Comparison of ENCODE assay signal across 1 cellular context in the genomic region with DNA sequence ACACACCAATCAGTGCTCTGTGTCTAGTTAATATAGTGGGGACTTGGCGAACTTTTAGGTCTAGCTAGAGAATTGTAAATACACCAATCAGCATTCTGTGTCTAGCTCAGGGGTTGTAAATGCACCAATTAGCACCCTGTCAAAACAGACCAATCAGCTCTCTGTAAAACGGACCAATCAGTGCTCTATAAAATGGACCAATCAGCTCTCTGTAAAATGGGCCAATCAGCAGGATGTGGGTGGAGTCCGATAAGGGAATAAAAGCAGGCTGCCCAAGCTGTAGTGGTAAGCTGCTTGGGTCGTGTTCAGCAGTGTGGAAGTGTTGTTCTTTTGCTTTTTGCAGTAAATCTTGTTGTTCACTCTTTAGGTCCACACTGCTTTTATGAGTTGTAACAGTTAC.
TF ChIP-seq lines count a peak whose summit lies in the region.

No MANE protein-coding gene starts in this region.

TF ChIP-seq in GM23338, 12 proteins besides CTCF, POLR2A, EP300 and RAD21 (continued from another document):
- TF ChIP-seq, protein P1, sequence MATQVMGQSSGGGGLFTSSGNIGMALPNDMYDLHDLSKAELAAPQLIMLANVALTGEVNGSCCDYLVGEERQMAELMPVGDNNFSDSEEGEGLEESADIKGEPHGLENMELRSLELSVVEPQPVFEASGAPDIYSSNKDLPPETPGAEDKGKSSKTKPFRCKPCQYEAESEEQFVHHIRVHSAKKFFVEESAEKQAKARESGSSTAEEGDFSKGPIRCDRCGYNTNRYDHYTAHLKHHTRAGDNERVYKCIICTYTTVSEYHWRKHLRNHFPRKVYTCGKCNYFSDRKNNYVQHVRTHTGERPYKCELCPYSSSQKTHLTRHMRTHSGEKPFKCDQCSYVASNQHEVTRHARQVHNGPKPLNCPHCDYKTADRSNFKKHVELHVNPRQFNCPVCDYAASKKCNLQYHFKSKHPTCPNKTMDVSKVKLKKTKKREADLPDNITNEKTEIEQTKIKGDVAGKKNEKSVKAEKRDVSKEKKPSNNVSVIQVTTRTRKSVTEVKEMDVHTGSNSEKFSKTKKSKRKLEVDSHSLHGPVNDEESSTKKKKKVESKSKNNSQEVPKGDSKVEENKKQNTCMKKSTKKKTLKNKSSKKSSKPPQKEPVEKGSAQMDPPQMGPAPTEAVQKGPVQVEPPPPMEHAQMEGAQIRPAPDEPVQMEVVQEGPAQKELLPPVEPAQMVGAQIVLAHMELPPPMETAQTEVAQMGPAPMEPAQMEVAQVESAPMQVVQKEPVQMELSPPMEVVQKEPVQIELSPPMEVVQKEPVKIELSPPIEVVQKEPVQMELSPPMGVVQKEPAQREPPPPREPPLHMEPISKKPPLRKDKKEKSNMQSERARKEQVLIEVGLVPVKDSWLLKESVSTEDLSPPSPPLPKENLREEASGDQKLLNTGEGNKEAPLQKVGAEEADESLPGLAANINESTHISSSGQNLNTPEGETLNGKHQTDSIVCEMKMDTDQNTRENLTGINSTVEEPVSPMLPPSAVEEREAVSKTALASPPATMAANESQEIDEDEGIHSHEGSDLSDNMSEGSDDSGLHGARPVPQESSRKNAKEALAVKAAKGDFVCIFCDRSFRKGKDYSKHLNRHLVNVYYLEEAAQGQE (IDR thresholded peaks at IDR 0.05; ENCODE audit: unreplicated experiment), result no peak
- TF ChIP-seq ZNF114 (CRISPR knock-in tag; IDR thresholded peaks at IDR 0.05) (no peak), STAT1 (IDR thresholded peaks at IDR 0.05; ENCODE audit: unreplicated experiment) (no peak)
